In the genomic region with DNA sequence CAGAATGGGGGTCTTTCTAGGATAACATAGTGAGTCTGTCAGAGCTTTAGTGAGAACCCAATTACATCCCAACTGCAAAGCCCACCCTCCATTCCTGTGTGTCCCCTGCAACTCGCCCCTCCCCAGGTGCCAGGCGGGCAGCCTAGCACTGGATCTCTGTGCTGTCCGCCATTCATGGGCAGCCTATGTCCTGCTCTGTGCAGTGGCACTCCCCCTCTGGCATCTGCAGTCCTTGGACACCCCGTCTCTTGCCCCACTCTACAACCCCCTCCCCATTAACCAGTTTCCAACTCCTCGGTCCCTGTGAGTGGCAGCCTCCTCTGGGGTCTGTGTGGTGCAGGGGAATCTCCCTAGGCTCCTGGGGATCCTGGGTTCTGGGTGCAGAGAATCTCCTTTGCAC, we compare ENCODE assay signal across 28 cellular contexts. TPM values are rescaled to one million over a fixed set of nuclear protein-coding genes. Genes with fewer than 3 reads are reported as not detected.
"Had no signal": no experiment of that assay in that cellular context is flagged by ENCODE, and none has a peak within 500 bp of the region (broad histone marks: within the 10 kb centered on the region; RNA-seq: fewer than 3 reads in every experiment).

No MANE protein-coding gene starts in this region.

- H3K27ac Mint-ChIP-seq: naive thymus-derived CD4-positive, alpha-beta T cell; natural killer cell; nephron; progenitor cell of endocrine pancreas; stimulated activated effector memory CD8-positive, alpha-beta T cell treated with anti-CD3 and anti-CD28 coated beads, Interleukin-12 subunit alpha, Interleukin-12 subunit beta, amount 100 ng/mL, for 72 hours had no signal

- H3K4me1 ChIP-seq: parathyroid adenoma, psoas muscle, right lobe of liver, sigmoid colon, suprapubic skin, testis, tibial artery, transverse colon, upper lobe of left lung, vagina had no signal

- H3K9me3 Mint-ChIP-seq: naive thymus-derived CD4-positive, alpha-beta T cell; natural killer cell; nephron; neural crest cell; stimulated activated effector memory CD8-positive, alpha-beta T cell treated with anti-CD3 and anti-CD28 coated beads, Interleukin-12 subunit alpha, Interleukin-12 subunit beta, amount 100 ng/mL, for 72 hours; stimulated activated naive CD8-positive, alpha-beta T cell treated with anti-CD3 and anti-CD28 coated beads, Interleukin-15, amount 100 ng/mL, for 72 hours had no signal

- ATAC-seq: naive thymus-derived CD4-positive, alpha-beta T cell; natural killer cell; psoas muscle; right cardiac atrium; right lobe of liver; stimulated activated effector memory CD8-positive, alpha-beta T cell treated with anti-CD3 and anti-CD28 coated beads, Interleukin-12 subunit alpha, Interleukin-12 subunit beta, amount 100 ng/mL, for 72 hours; stimulated activated naive CD8-positive, alpha-beta T cell treated with anti-CD3 and anti-CD28 coated beads, Interleukin-15, amount 100 ng/mL, for 72 hours; stimulated activated naive CD8-positive, alpha-beta T cell treated with anti-CD3 and anti-CD28 coated beads, Interleukin-15, Interleukin-2, amounts not matched to agents 100 U/mL and 50 U/mL, for 24 hours had no signal

- H3K36me3 Mint-ChIP-seq: naive thymus-derived CD4-positive, alpha-beta T cell; natural killer cell; stimulated activated effector memory CD8-positive, alpha-beta T cell treated with anti-CD3 and anti-CD28 coated beads, Interleukin-12 subunit alpha, Interleukin-12 subunit beta, amount 100 ng/mL, for 72 hours had no signal

- H3K9me3 ChIP-seq: ovary, psoas muscle, right lobe of liver, sigmoid colon, suprapubic skin, testis, tibial artery, transverse colon, upper lobe of left lung, vagina had no signal

- DNase-seq: naive thymus-derived CD4-positive, alpha-beta T cell; natural killer cell; occipital lobe; ovary; sigmoid colon; small intestine; stimulated activated CD4-positive, alpha-beta T cell treated with anti-CD3 and anti-CD28 coated beads, Interleukin-15, amount 100 ng/mL, for 24 hours; stimulated activated CD4-positive, alpha-beta T cell treated with anti-CD3 and anti-CD28 coated beads, Interleukin-2, amount 100 ng/mL, for 24 hours; stimulated activated CD4-positive, alpha-beta T cell treated with anti-CD3 and anti-CD28 coated beads, Interleukin-2, amount 100 ng/mL, for 48 hours; stimulated activated CD4-positive, alpha-beta T cell treated with anti-CD3 and anti-CD28 coated beads, Interleukin-4, amount 100 ng/mL, for 24 hours; stimulated activated naive CD4-positive, alpha-beta T cell; stimulated activated naive CD8-positive, alpha-beta T cell treated with anti-CD3 and anti-CD28 coated beads, Interleukin-15, amount 100 ng/mL, for 72 hours; stimulated activated naive CD8-positive, alpha-beta T cell treated with anti-CD3 and anti-CD28 coated beads, Interleukin-15, Interleukin-2, amounts not matched to agents 100 U/mL and 50 U/mL, for 24 hours; substantia nigra; testis; tibial artery; transverse colon; upper lobe of left lung had no signal

- H3K4me3 Mint-ChIP-seq: naive thymus-derived CD4-positive, alpha-beta T cell; natural killer cell; nephron; neural crest cell; stimulated activated effector memory CD8-positive, alpha-beta T cell treated with anti-CD3 and anti-CD28 coated beads, Interleukin-12 subunit alpha, Interleukin-12 subunit beta, amount 100 ng/mL, for 72 hours; stimulated activated naive CD8-positive, alpha-beta T cell treated with anti-CD3 and anti-CD28 coated beads, Interleukin-15, amount 100 ng/mL, for 72 hours had no signal

- H3K4me1 Mint-ChIP-seq: natural killer cell; nephron; stimulated activated effector memory CD8-positive, alpha-beta T cell treated with anti-CD3 and anti-CD28 coated beads, Interleukin-12 subunit alpha, Interleukin-12 subunit beta, amount 100 ng/mL, for 72 hours; stimulated activated naive CD8-positive, alpha-beta T cell treated with anti-CD3 and anti-CD28 coated beads, Interleukin-15, amount 100 ng/mL, for 72 hours had no signal

- H2AFZ ChIP-seq: parathyroid adenoma had no signal

- H3K27me3 ChIP-seq: ovary, right lobe of liver, sigmoid colon, testis, tibial artery, transverse colon, upper lobe of left lung, vagina had no signal

- H3K27me3 Mint-ChIP-seq: stimulated activated naive CD8-positive, alpha-beta T cell treated with anti-CD3 and anti-CD28 coated beads, Interleukin-15, amount 100 ng/mL, for 72 hours had no signal

- H3K36me3 ChIP-seq: ovary, sigmoid colon, suprapubic skin, tibial artery, transverse colon, upper lobe of left lung, vagina had no signal

- H3K9ac ChIP-seq: parathyroid adenoma had no signal

- H3K4me3 ChIP-seq: ovary, psoas muscle, right lobe of liver, sigmoid colon, suprapubic skin, testis, tibial artery, transverse colon, upper lobe of left lung, vagina had no signal

- H3K27ac ChIP-seq: ovary, parathyroid adenoma, psoas muscle, right lobe of liver, sigmoid colon, suprapubic skin, testis, tibial artery, transverse colon, upper lobe of left lung, vagina had no signal

RNA-seq across cellular contexts. Expression of a gene that starts 37.0 kb away (rescaled TPM):
- polyA plus RNA-seq: naive thymus-derived CD4-positive, alpha-beta T cell had no signal
